14 cellular contexts compared by ENCODE assay signal in genomic region chr5:127723571-127723970, GRCh38. TPM values are rescaled to one million over a fixed set of nuclear protein-coding genes. Genes with fewer than 3 reads are reported as not detected.
A peak's percentile ranks its signal among the peaks of the same experiment; 100 is the strongest.
DNase-seq lines count a peak whose midpoint lies in the region; ATAC-seq, FAIRE-seq and TF ChIP-seq lines count a peak whose summit lies in the region.
"Had no signal": no experiment of that assay in that cellular context is flagged by ENCODE, and none has a peak within 500 bp of the region (broad histone marks: within the 10 kb centered on the region; RNA-seq: fewer than 3 reads in every experiment).

No MANE protein-coding gene starts in this region.

- FAIRE-seq in GM19239 (lab: Jason Lieb, UNC): no peak

- no peak overlapping the region for H3K4me3 Mint-ChIP-seq in activated naive CD4-positive, alpha-beta T cell treated with anti-CD3 and anti-CD28 coated beads for 36 hours
- H3K4me3 Mint-ChIP-seq: stimulated activated naive CD8-positive, alpha-beta T cell treated with anti-CD3 and anti-CD28 coated beads, Interleukin-15, amount 100 ng/mL, for 72 hours had no signal

- DNase-seq in LHCN-M2 (ENCODE audit: low read depth) (peak; percentile 40), body of pancreas (peak in 1 of 4 donors; percentile 26), left kidney (ENCODE audit: low read depth, low spot score) (peak; percentile 34), GM19239 (ENCODE audit: insufficient read length, low spot score) (no peak)
- DNase-seq in activated effector memory CD4-positive, alpha-beta T cell treated with anti-CD3 and anti-CD28 coated beads, Interleukin-2, amount 50 U/mL, for 16 hours: no peak
- no peak for DNase-seq in activated naive CD4-positive, alpha-beta T cell treated with anti-CD3 and anti-CD28 coated beads for 36 hours
- DNase-seq in activated T-cell treated with anti-CD3 and anti-CD28 coated beads, Interleukin-2, amount 50 U/mL, for 1 hour: no peak
- DNase-seq: foreskin keratinocyte; NCI-H2029 treated with DMSO at 0.1 percent for 48 hours; stimulated activated CD4-positive, alpha-beta T cell treated with anti-CD3 and anti-CD28 coated beads, Interleukin-15, amount 100 ng/mL, for 24 hours; stimulated activated naive CD8-positive, alpha-beta T cell treated with anti-CD3 and anti-CD28 coated beads, Interleukin-15, amount 100 ng/mL, for 72 hours had no signal

- H3K27me3 ChIP-seq in BLaER1 treated with 17β-estradiol and CSF1 and Interleukin-3, amounts not matched to agents 10 nM and 100 nM: no peaks in the 10 kb centered on the region
- no peaks in the 10 kb centered on the region for H3K27me3 ChIP-seq in body of pancreas

- no peak for TF ChIP-seq CTCF in body of pancreas (IDR thresholded peaks at IDR 0.05)

- TF ChIP-seq POLR2A in body of pancreas (IDR thresholded peaks at IDR 0.05): no peak

- no peak overlapping the region for H3K27ac Mint-ChIP-seq in activated naive CD4-positive, alpha-beta T cell treated with anti-CD3 and anti-CD28 coated beads for 36 hours
- H3K27ac Mint-ChIP-seq: stimulated activated naive CD8-positive, alpha-beta T cell treated with anti-CD3 and anti-CD28 coated beads, Interleukin-15, amount 100 ng/mL, for 72 hours had no signal

- peak overlapping the region in 9 of 11 experiments; percentile 7 to 81 (median 70); a peak in 17 of 22 replicates for H3K27ac ChIP-seq in BLaER1 treated with 17β-estradiol and CSF1 and Interleukin-3, amounts not matched to agents 10 nM and 100 nM
- no peak overlapping the region for H3K27ac ChIP-seq in body of pancreas
- H3K27ac ChIP-seq: foreskin keratinocyte had no signal

- CTCF ChIA-PET in activated naive CD4-positive, alpha-beta T cell treated with anti-CD3 and anti-CD28 coated beads for 36 hours (lab: Charles Lee): no interaction called here

- WGBS in body of pancreas, 2 donors: 23 to 45% methylated on average over 2 of the region's 2 CpGs

- peaks cover 15% of the 10 kb centered on the region for H3K9me3 Mint-ChIP-seq in activated naive CD4-positive, alpha-beta T cell treated with anti-CD3 and anti-CD28 coated beads for 36 hours

- peaks cover 25 to 52% (median 33%) of the 10 kb centered on the region in 11 experiments for H3K9me3 ChIP-seq in BLaER1 treated with 17β-estradiol and CSF1 and Interleukin-3, amounts not matched to agents 10 nM and 100 nM (replicated peaks in 1 of 11)
- H3K9me3 ChIP-seq in body of pancreas: no peaks in the 10 kb centered on the region

- H3K4me3 ChIP-seq in BLaER1 treated with 17β-estradiol and CSF1 and Interleukin-3, amounts not matched to agents 10 nM and 100 nM: no peak overlapping the region; a peak in 1 of 20 replicates
- H3K4me3 ChIP-seq in body of pancreas: no peak overlapping the region

- no peaks in the 10 kb centered on the region for H3K36me3 Mint-ChIP-seq in activated naive CD4-positive, alpha-beta T cell treated with anti-CD3 and anti-CD28 coated beads for 36 hours (ENCODE audit: low read depth)

- H3K4me1 ChIP-seq in BLaER1 treated with 17β-estradiol and CSF1 and Interleukin-3, amounts not matched to agents 10 nM and 100 nM: peaks cover 12 to 32% (median 16%) of the 10 kb centered on the region in 10 experiments
- H3K4me1 ChIP-seq in body of pancreas: peaks cover 5% of the 10 kb centered on the region
- H3K4me1 ChIP-seq: foreskin keratinocyte had no signal

- peak; percentile 40 for ATAC-seq in body of pancreas
- ATAC-seq: foreskin keratinocyte; stimulated activated naive CD8-positive, alpha-beta T cell treated with anti-CD3 and anti-CD28 coated beads, Interleukin-15, amount 100 ng/mL, for 72 hours had no signal

- H3K36me3 ChIP-seq in BLaER1 treated with 17β-estradiol and CSF1 and Interleukin-3, amounts not matched to agents 10 nM and 100 nM: peaks cover 0 to 13% (median 0%) of the 10 kb centered on the region in 11 experiments; a peak in 5 of 22 replicates
- H3K36me3 ChIP-seq in body of pancreas (replicated peaks in 1 of 2; ENCODE audit: insufficient read depth in 1 of 2, low read depth in 2 of 2): no peaks in the 10 kb centered on the region

- peaks cover 12% of the 10 kb centered on the region for H3K27me3 Mint-ChIP-seq in activated naive CD4-positive, alpha-beta T cell treated with anti-CD3 and anti-CD28 coated beads for 36 hours (ENCODE audit: low read depth)

- no peaks in the 10 kb centered on the region for H3K4me1 Mint-ChIP-seq in activated naive CD4-positive, alpha-beta T cell treated with anti-CD3 and anti-CD28 coated beads for 36 hours (ENCODE audit: low read depth)
- H3K4me1 Mint-ChIP-seq: stimulated activated naive CD8-positive, alpha-beta T cell treated with anti-CD3 and anti-CD28 coated beads, Interleukin-15, amount 100 ng/mL, for 72 hours had no signal

- H3K4me2 ChIP-seq in BLaER1 treated with 17β-estradiol and CSF1 and Interleukin-3, amounts not matched to agents 10 nM and 100 nM: peak overlapping the region; percentile 12 to 77 (median 59); a peak in 21 of 22 replicates

- no peaks in the 10 kb centered on the region for H4K20me1 ChIP-seq in BLaER1 treated with 17β-estradiol and CSF1 and Interleukin-3, amounts not matched to agents 10 nM and 100 nM

- H3K9ac ChIP-seq in BLaER1 treated with 17β-estradiol and CSF1 and Interleukin-3, amounts not matched to agents 10 nM and 100 nM: peak overlapping the region in 4 of 11 experiments; percentile 7 to 43 (median 19); a peak in 4 of 22 replicates

- intact Hi-C loops in body of pancreas (cut with DNase I): no loop called here
- intact Hi-C loops in activated naive CD4-positive, alpha-beta T cell treated with anti-CD3 and anti-CD28 coated beads for 36 hours (cut with micrococcal nuclease): no loop called here

RNA-seq across cellular contexts. Expression of gene CCDC192, which starts 20.4 kb away (rescaled TPM):
- total RNA-seq in LHCN-M2 (2014; rRNA removed) (not detected in 2 replicates), body of pancreas (not detected)
- 0.19 TPM for polyA plus RNA-seq in LHCN-M2 (2012)
- total RNA-seq in activated naive CD4-positive, alpha-beta T cell treated with anti-CD3 and anti-CD28 coated beads for 36 hours: not detected
- total RNA-seq: foreskin keratinocyte, mononuclear cell had no signal
- polyA plus RNA-seq: BJ, foreskin keratinocyte had no signal

Comparison
In these comparisons a context has a peak if more than half of its experiments do, and no peak if none do; other contexts are left out.
1. H3K27ac ChIP-seq: peak in BLaER1 treated with 17β-estradiol and CSF1 and Interleukin-3, amounts not matched to agents 10 nM and 100 nM (9 of 11); none in body of pancreas (0 of 4).
2. DNase-seq: peak in LHCN-M2 (single experiment) and left kidney (single experiment); none in activated effector memory CD4-positive, alpha-beta T cell treated with anti-CD3 and anti-CD28 coated beads, Interleukin-2, amount 50 U/mL, for 16 hours (single experiment), GM19239 (single experiment), activated naive CD4-positive, alpha-beta T cell treated with anti-CD3 and anti-CD28 coated beads for 36 hours (single experiment) and activated T-cell treated with anti-CD3 and anti-CD28 coated beads, Interleukin-2, amount 50 U/mL, for 1 hour (single experiment).